In the genomic region with DNA sequence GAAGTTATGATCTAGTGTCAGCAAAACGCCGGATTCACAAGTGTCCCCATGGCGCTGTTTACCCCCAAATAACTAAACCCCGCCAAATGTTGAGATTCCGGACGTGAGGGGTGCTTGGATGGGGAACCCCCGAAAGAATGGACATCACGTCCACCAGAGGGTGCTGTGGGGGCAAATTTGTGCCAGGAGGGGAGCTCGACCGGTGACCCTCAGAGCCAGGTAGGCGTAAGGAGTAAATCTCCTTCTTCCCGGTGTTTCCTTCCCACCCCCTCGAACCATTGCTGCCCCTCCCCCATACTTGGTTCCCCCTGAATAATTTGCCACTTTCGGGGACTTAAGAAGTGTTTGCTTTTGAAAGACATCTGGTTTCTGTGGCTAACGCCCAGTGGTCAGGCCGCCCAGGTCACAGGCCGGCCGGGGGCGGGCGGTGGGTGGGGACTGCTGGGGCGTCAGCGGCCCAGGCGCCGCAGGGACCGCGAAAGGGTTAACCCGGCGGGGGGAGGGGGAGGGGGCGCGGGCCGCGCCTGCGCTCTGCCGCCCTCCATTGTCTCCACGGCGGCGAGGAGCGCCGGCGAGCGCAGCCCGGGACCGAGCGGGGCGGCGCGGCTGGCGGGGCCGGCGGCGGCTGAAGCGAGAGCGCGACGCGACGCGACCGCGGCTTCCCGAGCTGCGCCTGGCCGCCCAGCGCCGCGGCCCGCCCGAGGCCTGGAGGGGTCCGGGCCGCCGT, we compare ENCODE assay signal across 8 cellular contexts. TPM values are rescaled to one million over a fixed set of nuclear protein-coding genes. Genes with fewer than 3 reads are reported as not detected.
A peak's percentile ranks its signal among the peaks of the same experiment; 100 is the strongest.
DNase-seq lines count a peak whose midpoint lies in the region; ATAC-seq and TF ChIP-seq lines count a peak whose summit lies in the region.

Gene ZNRF1 (plus strand): TSS at position 544 of the 727 bp plus-strand sequence. CDS start 648 bp downstream, outside the sequence.

- peak within 1 kb of the TSS; percentile 79 for H3K4me3 Mint-ChIP-seq in activated naive CD4-positive, alpha-beta T cell treated with anti-CD3 and anti-CD28 coated beads for 36 hours

- H4K20me1 ChIP-seq in DOHH2 (ENCODE audit: control insufficient read depth, insufficient read depth, low read depth, low read length), result 0 out of 2 replicates have a peak, but pooled peaks cover 4% of the 10 kb centered on the region

- peaks cover 12% of the 10 kb centered on the region for H3K27me3 Mint-ChIP-seq in activated naive CD4-positive, alpha-beta T cell treated with anti-CD3 and anti-CD28 coated beads for 36 hours (ENCODE audit: low read depth)

- in situ Hi-C loops in KBM-7 (cut with MboI; ENCODE audit: low pct_unique_long_range_greater_than_20kb, low sequenced_read_pairs), result loop anchor here (10.0 kb wide), 1 partner anchor 116 kb away; the partner anchor contains the start of gene LDHD

- intact Hi-C loops in activated naive CD4-positive, alpha-beta T cell treated with anti-CD3 and anti-CD28 coated beads for 36 hours (cut with micrococcal nuclease), result loop anchor here (1.0 to 5.0 kb wide), 6 partner anchors 14 to 291 kb away; no protein-coding TSS in a partner anchor

- peaks cover 25% of the 10 kb centered on the region for H3K4me1 Mint-ChIP-seq in activated naive CD4-positive, alpha-beta T cell treated with anti-CD3 and anti-CD28 coated beads for 36 hours (ENCODE audit: low read depth)

- peak within 1 kb of the TSS; percentile 99 for H3K4me2 ChIP-seq in DOHH2 (ENCODE audit: low read length)

- H3F3A ChIP-seq in DOHH2 (ENCODE audit: control insufficient read depth, insufficient read depth), result no peaks in the 10 kb centered on the region

- no peaks in the 10 kb centered on the region for H3K9me3 ChIP-seq in DOHH2 (ENCODE audit: control insufficient read depth, insufficient read depth, low read length)

- DNase-seq in KBM-7, result peak; percentile 82
- DNase-seq in SK-N-DZ (ENCODE audit: low spot score), result peak; percentile 86
- peak; percentile 92 for DNase-seq in activated naive CD4-positive, alpha-beta T cell treated with anti-CD3 and anti-CD28 coated beads for 36 hours
- DNase-seq in globus pallidus (ENCODE audit: low spot score), result peak; percentile 75
- DNase-seq in omental fat pad (ENCODE audit: low spot score), result peak; percentile 81

- peak within 1 kb of the TSS; percentile 92 for H3K4me3 ChIP-seq in DOHH2 (ENCODE audit: low read length)

- peaks cover 30% of the 10 kb centered on the region for H3K79me2 ChIP-seq in DOHH2 (ENCODE audit: control insufficient read depth, low read length)

- peaks cover 2% of the 10 kb centered on the region for H3K36me3 Mint-ChIP-seq in activated naive CD4-positive, alpha-beta T cell treated with anti-CD3 and anti-CD28 coated beads for 36 hours (ENCODE audit: low read depth)

- TF ChIP-seq CTCF in DOHH2 (IDR thresholded peaks at IDR 0.05; ENCODE audit: low read depth, low read length, poor library complexity, severe bottlenecking) (peak; percentile 82), omental fat pad (IDR thresholded peaks at IDR 0.05) (peak in 1 of 3 donors; percentile 50)

- peak within 1 kb of the TSS; percentile 83 for H3K27ac Mint-ChIP-seq in activated naive CD4-positive, alpha-beta T cell treated with anti-CD3 and anti-CD28 coated beads for 36 hours

- no peaks in the 10 kb centered on the region for H3K36me3 ChIP-seq in DOHH2 (ENCODE audit: control insufficient read depth, low read length)

- peaks cover 31% of the 10 kb centered on the region for H3K27me3 ChIP-seq in DOHH2 (ENCODE audit: control insufficient read depth, low read length)

- peak; percentile 54 for ATAC-seq in GM21576 (IDR thresholded peaks at IDR 0.05; ENCODE audit: unreplicated experiment)
- peak; percentile 92 for ATAC-seq in omental fat pad (ENCODE audit: low FRiP score)

- no peaks in the 10 kb centered on the region for H3K9me2 ChIP-seq in DOHH2 (replicated peaks; ENCODE audit: control insufficient read depth, low read length)

- no peaks in the 10 kb centered on the region for H3K9me3 Mint-ChIP-seq in activated naive CD4-positive, alpha-beta T cell treated with anti-CD3 and anti-CD28 coated beads for 36 hours

- peaks cover 42% of the 10 kb centered on the region for H3K4me1 ChIP-seq in DOHH2 (ENCODE audit: control insufficient read depth, low read length)

- H3K27ac ChIP-seq in DOHH2 (ENCODE audit: low read depth, low read length) (no peak within 1 kb of the TSS), temporal lobe (ENCODE audit: low read depth, low read length) (peak within 1 kb of the TSS; percentile 36)

- CTCF ChIA-PET in activated naive CD4-positive, alpha-beta T cell treated with anti-CD3 and anti-CD28 coated beads for 36 hours (lab: Charles Lee), result interaction anchor here (0.6 to 9.4 kb wide), 15 partner anchors 10 to 783 kb away, joined by 3 to 155 read pairs (median 4); partner anchors contain the start of gene WDR59

RNA-seq across cellular contexts. Expression of gene ZNRF1, which starts in this region (rescaled TPM):
- polyA plus RNA-seq in SK-N-DZ (2014; cell fraction: cytosol; rRNA removed), result 26.2 and 27.9 TPM in 2 replicates
- 57.5 and 90.1 TPM in 2 replicates for polyA plus RNA-seq in SK-N-DZ (2014; cell fraction: nucleus; rRNA removed)
- total RNA-seq in activated naive CD4-positive, alpha-beta T cell treated with anti-CD3 and anti-CD28 coated beads for 36 hours, result 10 to 100 TPM; 35.3 to 35.7 TPM
- total RNA-seq in omental fat pad (10 to 100 TPM in 3 of 4 donors, 1 to 10 TPM in 1; 7.5 to 20.7 (median 15.1) TPM), temporal lobe (24.3 TPM)
